Comparison of ENCODE assay signal across 27 cellular contexts in the genomic region with DNA sequence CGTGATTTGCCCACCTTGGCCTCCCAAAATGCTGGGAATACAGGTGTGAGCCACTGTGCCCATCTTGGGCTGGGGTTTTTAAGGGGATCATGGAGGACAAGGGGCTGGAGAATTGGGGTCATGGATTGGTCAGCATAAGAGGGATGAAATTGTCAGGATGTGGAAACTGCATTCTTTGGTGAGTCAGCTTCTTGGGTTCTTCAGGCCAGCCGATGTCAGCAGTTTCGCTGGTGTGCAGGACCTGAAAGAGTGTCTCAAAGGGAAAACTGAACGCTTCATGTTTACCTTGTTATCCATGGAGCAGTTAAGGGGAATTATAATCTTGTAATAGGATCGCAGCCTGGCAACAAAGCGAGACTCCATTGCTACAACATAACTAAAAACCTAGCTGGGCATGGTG. TPM values are rescaled to one million over a fixed set of nuclear protein-coding genes. Genes with fewer than 3 reads are reported as not detected.
"Had no signal": no experiment of that assay in that cellular context is flagged by ENCODE, and none has a peak within 500 bp of the region (broad histone marks: within the 10 kb centered on the region; RNA-seq: fewer than 3 reads in every experiment).

No MANE protein-coding gene starts in this region.

- H3K27ac Mint-ChIP-seq: activated CD8-positive, alpha-beta T cell treated with anti-CD3 and anti-CD28 coated beads for 36 hours; activated naive CD8-positive, alpha-beta T cell treated with anti-CD3 and anti-CD28 coated beads, Interleukin-2, amount 10 ng/mL, durations not matched to agents 7 days and 5 days; activated T-cell treated with anti-CD3 and anti-CD28 coated beads, Interleukin-2, amount 50 U/mL, for 72 hours; activated T-helper 2 cell treated with anti-CD3 and anti-CD28 coated beads, Interferon-gamma antibody, Interleukin-2, Interleukin-4, amounts not matched to agents 10 μg/mL and 5 μg/mL and 100 μg/mL, durations not matched to agents 14 hours and 24 hours and 36 hours; brain; T-helper 1 cell treated with Interleukin-12 subunit alpha and Interleukin-12 subunit beta and Interleukin-4 antibody, amounts not matched to agents 30 μg/mL and 1 μg/mL, for 36 hours had no signal

- H3K27me3 Mint-ChIP-seq: activated CD8-positive, alpha-beta T cell treated with anti-CD3 and anti-CD28 coated beads for 36 hours; activated naive CD8-positive, alpha-beta T cell treated with anti-CD3 and anti-CD28 coated beads, Interleukin-2, amount 10 ng/mL, durations not matched to agents 7 days and 5 days; central memory CD8-positive, alpha-beta T cell had no signal

- FAIRE-seq: colon, K562 had no signal

- DNase-seq: activated CD4-positive, CD25-positive, alpha-beta regulatory T cell; activated CD8-positive, alpha-beta memory T cell treated with anti-CD3 and anti-CD28 coated beads, Interleukin-2, amount 50 U/mL, for 4 hours; activated CD8-positive, alpha-beta T cell treated with anti-CD3 and anti-CD28 coated beads for 36 hours; activated gamma-delta T cell treated with Interleukin-2 at 50 U/mL for 16 hours; activated naive CD4-positive, alpha-beta T cell treated with anti-CD3 and anti-CD28 coated beads, Interleukin-2, amount 50 U/mL, for 16 hours; activated naive CD8-positive, alpha-beta T cell treated with anti-CD3 and anti-CD28 coated beads, Interleukin-2, amount 10 ng/mL, durations not matched to agents 7 days and 5 days; activated T-cell treated with anti-CD3 and anti-CD28 coated beads, Interleukin-2, amount 50 U/mL, for 72 hours; adrenal gland; anterior cingulate cortex; Kasumi-1; NCI-H1092; NCI-H1417; NCI-H1694; NCI-H2029; NCI-H2107; NCI-H2171 treated with DMSO at 0.1 percent for 48 hours; NCI-H226; NCI-H526 treated with DMSO at 0.1 percent for 48 hours; Peyer's patch; SHP77 had no signal

- H3K27me3 ChIP-seq: adrenal gland, Peyer's patch, SJSA1 had no signal

- H3K9me3 ChIP-seq: adrenal gland, SJSA1 had no signal

- H3K4me1 ChIP-seq: adrenal gland, Peyer's patch, SJSA1 had no signal

- ATAC-seq: activated CD8-positive, alpha-beta T cell treated with anti-CD3 and anti-CD28 coated beads for 36 hours; activated T-cell treated with anti-CD3 and anti-CD28 coated beads, Interleukin-2, amount 50 U/mL, for 72 hours; K562 had no signal

- H3K4me3 ChIP-seq: adrenal gland, K562, Peyer's patch, SJSA1 had no signal

- H3K4me3 Mint-ChIP-seq: activated CD8-positive, alpha-beta T cell treated with anti-CD3 and anti-CD28 coated beads for 36 hours; activated naive CD8-positive, alpha-beta T cell treated with anti-CD3 and anti-CD28 coated beads, Interleukin-2, amount 10 ng/mL, durations not matched to agents 7 days and 5 days; activated T-cell treated with anti-CD3 and anti-CD28 coated beads, Interleukin-2, amount 50 U/mL, for 72 hours; brain; central memory CD8-positive, alpha-beta T cell; T-helper 1 cell treated with Interleukin-12 subunit alpha and Interleukin-12 subunit beta and Interleukin-4 antibody, amounts not matched to agents 30 μg/mL and 1 μg/mL, for 36 hours had no signal

- H3K36me3 ChIP-seq: adrenal gland, Peyer's patch, SJSA1 had no signal

- H3K4me1 Mint-ChIP-seq: activated naive CD8-positive, alpha-beta T cell treated with anti-CD3 and anti-CD28 coated beads, Interleukin-2, amount 10 ng/mL, durations not matched to agents 7 days and 5 days; central memory CD8-positive, alpha-beta T cell had no signal

- H3K36me3 Mint-ChIP-seq: activated naive CD8-positive, alpha-beta T cell treated with anti-CD3 and anti-CD28 coated beads, Interleukin-2, amount 10 ng/mL, durations not matched to agents 7 days and 5 days had no signal

- H3K27ac ChIP-seq: adrenal gland, Peyer's patch, SJSA1 had no signal

RNA-seq across cellular contexts. Expression of a gene that starts 13.0 kb away (rescaled TPM):
- total RNA-seq: activated CD8-positive, alpha-beta T cell treated with anti-CD3 and anti-CD28 coated beads for 36 hours; activated naive CD8-positive, alpha-beta T cell treated with anti-CD3 and anti-CD28 coated beads, Interleukin-2, amount 10 ng/mL, durations not matched to agents 7 days and 5 days; activated T-cell treated with anti-CD3 and anti-CD28 coated beads, Interleukin-2, amount 50 U/mL, for 72 hours; activated T-helper 2 cell treated with anti-CD3 and anti-CD28 coated beads, Interferon-gamma antibody, Interleukin-2, Interleukin-4, amounts not matched to agents 10 μg/mL and 5 μg/mL and 100 μg/mL, durations not matched to agents 14 hours and 24 hours and 36 hours; K562; SJSA1 had no signal
- polyA plus RNA-seq: K562 had no signal
